ENCODE assay signal across 8 cellular contexts in the genomic region with DNA sequence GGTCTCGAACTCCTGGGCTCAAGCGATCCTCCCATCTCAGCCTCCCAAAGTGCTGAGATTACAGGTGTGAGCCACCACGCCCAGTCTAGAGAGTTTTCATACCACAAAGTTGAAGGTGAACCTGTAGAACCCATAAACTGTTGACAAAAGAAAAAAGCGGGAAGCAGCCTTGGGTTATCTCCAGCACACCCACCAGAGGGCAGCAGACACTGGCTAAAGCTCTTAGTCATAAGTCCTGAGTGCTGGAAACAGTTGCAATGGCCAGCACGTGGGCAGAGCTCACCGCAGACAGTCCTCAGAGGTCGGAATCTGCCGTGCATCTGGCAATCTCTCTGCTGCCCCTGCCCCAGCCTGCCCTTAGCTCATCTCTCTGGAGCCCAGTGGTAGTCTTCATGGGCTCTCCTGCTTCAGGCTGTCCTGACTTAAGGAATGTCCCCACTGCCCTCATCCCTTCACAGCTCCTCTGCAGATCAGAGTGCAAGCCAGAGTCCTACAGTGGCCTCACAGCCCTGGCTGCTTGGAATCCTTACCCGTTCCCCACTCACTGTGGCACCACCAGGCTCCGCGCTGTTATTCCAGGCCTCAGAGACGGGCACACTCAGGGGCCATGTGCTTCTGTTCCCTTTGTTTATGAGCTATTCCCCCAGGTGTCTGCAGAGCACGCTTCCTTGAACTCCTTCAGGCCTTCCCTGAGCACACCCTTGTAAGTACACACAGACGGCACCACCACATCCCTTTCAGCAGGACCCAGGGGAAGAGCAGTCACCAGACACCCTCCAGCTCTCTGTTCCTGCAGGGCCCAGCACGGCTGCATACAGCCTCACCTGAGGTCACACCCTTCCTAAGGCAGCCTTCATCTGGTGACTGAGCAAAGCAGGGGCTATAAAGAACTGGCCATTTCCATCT. TPM values are rescaled to one million over a fixed set of nuclear protein-coding genes. Genes with fewer than 3 reads are reported as not detected.
DNase-seq lines count a peak whose midpoint lies in the region; ATAC-seq and TF ChIP-seq lines count a peak whose summit lies in the region.

No MANE protein-coding gene starts in this region.

- no peaks in the 10 kb centered on the region for H3K79me2 ChIP-seq in fibroblast of lung (ENCODE audit: control insufficient read depth, insufficient read depth, low read length)

- H3K4me2 ChIP-seq in fibroblast of lung (ENCODE audit: extremely low read depth, insufficient read depth, low read length), result no peak overlapping the region

- H3K9me3 ChIP-seq in Peyer's patch, result no peaks in the 10 kb centered on the region
- H3K9me3 ChIP-seq in fibroblast of lung (ENCODE audit: control insufficient read depth, insufficient read depth, low read depth, low read length), result no peaks in the 10 kb centered on the region

- H3K4me3 ChIP-seq in Peyer's patch (no peak overlapping the region), fibroblast of lung (replicated peaks in 1 of 4; ENCODE audit: control extremely low read depth in 1 of 4, insufficient read depth in 1 of 4, low read depth in 3 of 4, low read length in 4 of 4) (no peak overlapping the region)

- TF ChIP-seq CTCF in Peyer's patch (IDR thresholded peaks at IDR 0.05) (peak; percentile 77 to 98 (median 94)), fibroblast of lung (conservative IDR thresholded peaks at IDR 0.05 in 1 of 2, IDR thresholded peaks at IDR 0.05 in 1 of 2; ENCODE audit: low read depth in 1 of 2, low read length in 2 of 2) (peak; percentile 91 to 94), nephron progenitor cell (IDR thresholded peaks at IDR 0.05) (peak; percentile 86)

- H3K9me3 Mint-ChIP-seq in activated T-cell treated with anti-CD3 and anti-CD28 coated beads, Interleukin-2, amount 50 U/mL, for 24 hours, result no peaks in the 10 kb centered on the region
- no peaks in the 10 kb centered on the region for H3K9me3 Mint-ChIP-seq in nephron progenitor cell
- H3K9me3 Mint-ChIP-seq in stimulated activated naive B cell treated with anti-CD40 and anti-IgM and Interleukin-4, amounts not matched to agents 10 μg/mL and 1 μg/mL and 100 μg/mL, for 72 hours, result no peaks in the 10 kb centered on the region

- no peaks in the 10 kb centered on the region for H3K27me3 ChIP-seq in Peyer's patch
- no peaks in the 10 kb centered on the region for H3K27me3 ChIP-seq in fibroblast of lung (ENCODE audit: control insufficient read depth, insufficient read depth, low read length)

- ATAC-seq in GM19023 (IDR thresholded peaks at IDR 0.05; ENCODE audit: unreplicated experiment), result peak; percentile 85
- ATAC-seq in stimulated activated naive B cell treated with anti-CD40 and anti-IgM and Interleukin-4, amounts not matched to agents 10 μg/mL and 1 μg/mL and 100 μg/mL, for 72 hours (replicated peaks), result peak; percentile 98

- peak in 1 of 2 donors; percentile 22 for TF ChIP-seq POLR2A in Peyer's patch (IDR thresholded peaks at IDR 0.05)

- no peak overlapping the region for H3K4me3 Mint-ChIP-seq in activated T-cell treated with anti-CD3 and anti-CD28 coated beads, Interleukin-2, amount 50 U/mL, for 24 hours
- no peak overlapping the region for H3K4me3 Mint-ChIP-seq in nephron progenitor cell
- H3K4me3 Mint-ChIP-seq in stimulated activated naive B cell treated with anti-CD40 and anti-IgM and Interleukin-4, amounts not matched to agents 10 μg/mL and 1 μg/mL and 100 μg/mL, for 72 hours, result no peak overlapping the region

- no peaks in the 10 kb centered on the region for H3K36me3 Mint-ChIP-seq in activated T-cell treated with anti-CD3 and anti-CD28 coated beads, Interleukin-2, amount 50 U/mL, for 24 hours (ENCODE audit: low read depth)
- H3K36me3 Mint-ChIP-seq in nephron progenitor cell (ENCODE audit: low read depth), result no peaks in the 10 kb centered on the region
- H3K36me3 Mint-ChIP-seq in stimulated activated naive B cell treated with anti-CD40 and anti-IgM and Interleukin-4, amounts not matched to agents 10 μg/mL and 1 μg/mL and 100 μg/mL, for 72 hours, result no peaks in the 10 kb centered on the region

- no peak overlapping the region for H3K9ac ChIP-seq in fibroblast of lung (ENCODE audit: insufficient read depth, low read length)

- in situ Hi-C loops in ACHN (cut with HindIII; ENCODE audit: low pct_ligation_motif_present, low pct_unique_long_range_greater_than_20kb, low sequenced_read_pairs), result no loop called here

- H3K27me3 Mint-ChIP-seq in activated T-cell treated with anti-CD3 and anti-CD28 coated beads, Interleukin-2, amount 50 U/mL, for 24 hours, result no peaks in the 10 kb centered on the region
- H3K27me3 Mint-ChIP-seq in nephron progenitor cell (ENCODE audit: low read depth, poor library complexity), result peaks cover 6% of the 10 kb centered on the region
- no peaks in the 10 kb centered on the region for H3K27me3 Mint-ChIP-seq in stimulated activated naive B cell treated with anti-CD40 and anti-IgM and Interleukin-4, amounts not matched to agents 10 μg/mL and 1 μg/mL and 100 μg/mL, for 72 hours

- peaks cover 0 to 7% (median 0%) of the 10 kb centered on the region in 4 donors for H3K4me1 ChIP-seq in Peyer's patch
- H3K4me1 ChIP-seq in fibroblast of lung (ENCODE audit: control insufficient read depth, extremely low read depth, insufficient read depth, low read length), result peaks cover 3% of the 10 kb centered on the region

- H3K27ac ChIP-seq in Peyer's patch (peak overlapping the region in 1 of 4 donors; percentile 31), fibroblast of lung (ENCODE audit: insufficient read depth, low read length) (no peak overlapping the region)

- H3K27ac Mint-ChIP-seq in activated T-cell treated with anti-CD3 and anti-CD28 coated beads, Interleukin-2, amount 50 U/mL, for 24 hours, result peak overlapping the region; percentile 46
- peak overlapping the region; percentile 49 for H3K27ac Mint-ChIP-seq in nephron progenitor cell
- no peak overlapping the region for H3K27ac Mint-ChIP-seq in stimulated activated naive B cell treated with anti-CD40 and anti-IgM and Interleukin-4, amounts not matched to agents 10 μg/mL and 1 μg/mL and 100 μg/mL, for 72 hours

- DNase-seq in ACHN (peak; percentile 82), Kasumi-1 (lab: John Stamatoyannopoulos, UW) (peak; percentile 90 to 95), Peyer's patch (peak; percentile 71 to 92 (median 82)), fibroblast of lung (ENCODE audit: low read depth in 2 of 2) (peak; percentile 86 to 92), nephron progenitor cell (peak; percentile 80)
- peak; percentile 81 for DNase-seq in activated T-cell treated with anti-CD3 and anti-CD28 coated beads, Interleukin-2, amount 50 U/mL, for 24 hours
- peak; percentile 73 for DNase-seq in stimulated activated naive B cell treated with anti-CD40 and anti-IgM and Interleukin-4, amounts not matched to agents 10 μg/mL and 1 μg/mL and 100 μg/mL, for 72 hours

- H2AFZ ChIP-seq in fibroblast of lung (ENCODE audit: low read length), result peak overlapping the region; percentile 58

- no peaks in the 10 kb centered on the region for H3K36me3 ChIP-seq in Peyer's patch
- no peaks in the 10 kb centered on the region for H3K36me3 ChIP-seq in fibroblast of lung (ENCODE audit: control insufficient read depth, insufficient read depth, low read length)

- H3K4me1 Mint-ChIP-seq in activated T-cell treated with anti-CD3 and anti-CD28 coated beads, Interleukin-2, amount 50 U/mL, for 24 hours (ENCODE audit: low read depth), result peaks cover 9% of the 10 kb centered on the region
- peaks cover 18% of the 10 kb centered on the region for H3K4me1 Mint-ChIP-seq in nephron progenitor cell
- peaks cover 8 to 17% of the 10 kb centered on the region in 2 donors for H3K4me1 Mint-ChIP-seq in stimulated activated naive B cell treated with anti-CD40 and anti-IgM and Interleukin-4, amounts not matched to agents 10 μg/mL and 1 μg/mL and 100 μg/mL, for 72 hours

- H4K20me1 ChIP-seq in fibroblast of lung (ENCODE audit: control insufficient read depth, extremely low read depth, insufficient read depth, low read length), result no peaks in the 10 kb centered on the region

RNA-seq across cellular contexts. Expression of gene ELP6, which starts 8.8 kb away (rescaled TPM):
- total RNA-seq in Peyer's patch (10 to 100 TPM in 2 of 4 donors, 1 to 10 TPM in 2; 8.3 to 25.9 (median 13.4) TPM), fibroblast of lung (20.0 and 35.2 TPM in 2 replicates)
- 37.2 and 45.8 TPM in 2 replicates for polyA plus RNA-seq in fibroblast of lung
- 28.0 and 37.8 TPM in 2 replicates for polyA plus RNA-seq in fibroblast of lung (2012)
- polyA minus RNA-seq in fibroblast of lung (ENCODE audit: low replicate concordance), result 33.9 and 47.2 TPM in 2 replicates

RNA-seq across cellular contexts. Expression of gene SCAP, which starts 46.6 kb away (rescaled TPM):
- 100 to 1,000 TPM; 111 to 257 (median 207) TPM for total RNA-seq in Peyer's patch
- total RNA-seq in fibroblast of lung, result 51.6 and 67.7 TPM in 2 replicates
- polyA plus RNA-seq in fibroblast of lung, result 13.6 and 16.7 TPM in 2 replicates
- polyA plus RNA-seq in fibroblast of lung (2012), result 29.2 and 35.7 TPM in 2 replicates
- 162 and 170 TPM in 2 replicates for polyA minus RNA-seq in fibroblast of lung (ENCODE audit: low replicate concordance)

RNA-seq across cellular contexts. Expression of gene CSPG5, which starts 56.3 kb away (rescaled TPM):
- total RNA-seq in Peyer's patch, result 1 to 10 TPM in 2 of 4 donors, not detected in 2; 1.3 to 1.7 TPM
- total RNA-seq in fibroblast of lung, result under 0.01 and 0.17 TPM in 2 replicates
- 0.02 TPM in 1 of 2 replicates, not detected in the other for polyA plus RNA-seq in fibroblast of lung
- 0.18 TPM in 1 of 2 replicates, not detected in the other for polyA plus RNA-seq in fibroblast of lung (2012)
- not detected in 2 replicates for polyA minus RNA-seq in fibroblast of lung (ENCODE audit: low replicate concordance)
